ENCODE assay signal across 8 cellular contexts in genomic region chr3:67433109-67433508, GRCh38.
"Had no signal": no experiment of that assay in that cellular context is flagged by ENCODE, and none has a peak within 500 bp of the region (broad histone marks: within the 10 kb centered on the region; RNA-seq: fewer than 3 reads in every experiment).

No MANE protein-coding gene starts in this region.

- H3K4me3 ChIP-seq: GM23248, HAP-1, K562 had no signal

- H3K9me3 Mint-ChIP-seq: HFFc6 had no signal

- H3K27ac Mint-ChIP-seq: HFFc6 had no signal

- H3K27ac ChIP-seq: GM23248 had no signal

- DNase-seq: GM23248, GOT3, H7, HFFc6, KG1 had no signal

- H2AFZ ChIP-seq: GM23248 had no signal

- H3K9me3 ChIP-seq: HAP-1 had no signal

- H3K9ac ChIP-seq: GM23248 had no signal

- ATAC-seq: HCT116, K562 had no signal

- H3K36me3 ChIP-seq: HAP-1 had no signal

- H3K4me3 Mint-ChIP-seq: HFFc6 had no signal

- H3K4me1 ChIP-seq: HAP-1 had no signal
